ENCODE assay signal across 31 cellular contexts in the genomic region with DNA sequence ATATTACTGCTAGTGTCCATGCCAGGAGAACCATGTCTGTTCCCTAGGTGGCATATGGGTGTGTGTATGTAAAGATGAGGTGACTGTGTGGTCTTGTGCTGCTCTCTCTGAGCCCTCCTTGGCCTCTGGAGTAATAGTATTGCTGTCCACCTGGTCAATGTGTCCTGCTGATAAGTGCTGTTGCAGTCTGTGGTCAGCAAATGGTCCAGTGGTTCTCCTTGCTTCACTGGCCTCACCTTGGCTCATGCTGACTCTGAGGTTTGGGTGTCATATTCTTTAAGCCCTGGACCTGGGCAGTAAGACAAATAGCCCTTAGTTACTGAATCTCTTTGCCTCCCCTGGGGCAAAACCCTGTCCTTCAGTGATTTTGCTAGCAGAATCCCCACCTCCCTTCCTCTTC.
"Had no signal": no experiment of that assay in that cellular context is flagged by ENCODE, and none has a peak within 500 bp of the region (broad histone marks: within the 10 kb centered on the region; RNA-seq: fewer than 3 reads in every experiment).

No MANE protein-coding gene starts in this region.

- ATAC-seq: activated CD8-positive, alpha-beta memory T cell treated with anti-CD3 and anti-CD28 coated beads, Interleukin-2, amount 10 ng/mL, durations not matched to agents 7 days and 5 days had no signal

- H3K27ac ChIP-seq: brain microvascular endothelial cell, PC-9, WERI-Rb-1 had no signal

- H3K36me3 ChIP-seq: brain microvascular endothelial cell, WERI-Rb-1 had no signal

- H2AFZ ChIP-seq: PC-9 had no signal

- H3K4me3 ChIP-seq: PC-9 had no signal

- DNase-seq: activated CD4-positive, alpha-beta memory T cell treated with anti-CD3 and anti-CD28 coated beads, Interleukin-2, amount 10 ng/mL, durations not matched to agents 7 days and 5 days; activated CD4-positive, alpha-beta T cell treated with anti-CD3 and anti-CD28 coated beads for 1 hour; activated CD4-positive, alpha-beta T cell treated with anti-CD3 and anti-CD28 coated beads for 48 hours; activated CD4-positive, CD25-positive, alpha-beta regulatory T cell; activated CD8-positive, alpha-beta memory T cell treated with anti-CD3 and anti-CD28 coated beads for 24 hours; activated CD8-positive, alpha-beta memory T cell treated with anti-CD3 and anti-CD28 coated beads, Interleukin-2, amount 10 ng/mL, durations not matched to agents 7 days and 5 days; activated CD8-positive, alpha-beta memory T cell treated with anti-CD3 and anti-CD28 coated beads, Interleukin-2, amount 50 U/mL, for 48 hours; activated effector memory CD4-positive, alpha-beta T cell treated with Interleukin-2 at 50 U/mL for 16 hours; activated naive CD4-positive, alpha-beta T cell treated with anti-CD3 and anti-CD28 coated beads, Interleukin-2, amount 50 U/mL, for 16 hours; activated naive CD8-positive, alpha-beta T cell treated with anti-CD3 and anti-CD28 coated beads for 36 hours; activated T-cell treated with anti-CD3 and anti-CD28 coated beads, Interleukin-2, amount 50 U/mL, for 48 hours; amniotic stem cell; aorta; brain microvascular endothelial cell; NCI-H1092 treated with DMSO at 0.1 percent for 48 hours; NCI-H1417; NCI-H146; NCI-H187; NCI-H2029 treated with DMSO at 0.1 percent for 48 hours; NCI-H2107; NCI-H2171; NCI-H510A; NCI-H526; NCI-H748 treated with DMSO at 0.1 percent for 48 hours; NK-92 treated with Interleukin-12 subunit alpha and Interleukin-12 subunit beta, amount 100 ng/mL, for 24 hours; PC-9; Right ventricle myocardium superior; SW 1271; T-helper 1 cell; T1000; WERI-Rb-1 had no signal

- H3K27me3 ChIP-seq: brain microvascular endothelial cell had no signal

- H3K4me2 ChIP-seq: PC-9 had no signal
